In genomic region chr7:33673029-33673700, GRCh38 we compare ENCODE assay signal across 1 cellular context.
TF ChIP-seq lines count a peak whose summit lies in the region.

No MANE protein-coding gene starts in this region.

TF ChIP-seq in HCT116, 20 proteins besides CTCF, POLR2A, EP300 and RAD21:
- TF ChIP-seq REST (IDR thresholded peaks at IDR 0.05; ENCODE audit: low read depth) = no peak
- TF ChIP-seq JUND (IDR thresholded peaks at IDR 0.05) = no peak
- TF ChIP-seq SIN3A (IDR thresholded peaks at IDR 0.05; ENCODE audit: low read depth) = no peak
- TF ChIP-seq ZFX (IDR thresholded peaks at IDR 0.05) = no peak
- TF ChIP-seq ATF3 (IDR thresholded peaks at IDR 0.05) = no peak
- no peak for TF ChIP-seq EGR1 (IDR thresholded peaks at IDR 0.05; ENCODE audit: low read depth)
- no peak for TF ChIP-seq MAX (IDR thresholded peaks at IDR 0.05)
- no peak for TF ChIP-seq EZH2 (IDR thresholded peaks at IDR 0.05)
- no peak for TF ChIP-seq SP1 (IDR thresholded peaks at IDR 0.05; ENCODE audit: low read depth)
- no peak for TF ChIP-seq POLR2AphosphoS5 (IDR thresholded peaks at IDR 0.05; ENCODE audit: low read depth, low read length)
- no peak for TF ChIP-seq EZH2phosphoT487 (IDR thresholded peaks at IDR 0.05; ENCODE audit: borderline replicate concordance)
